ENCODE assay signal across 8 cellular contexts in genomic region chr2:216081487-216082387, GRCh38. TPM values are rescaled to one million over a fixed set of nuclear protein-coding genes. Genes with fewer than 3 reads are reported as not detected.
A peak's percentile ranks its signal among the peaks of the same experiment; 100 is the strongest.
DNase-seq lines count a peak whose midpoint lies in the region; ATAC-seq, FAIRE-seq and TF ChIP-seq lines count a peak whose summit lies in the region.

TSS of gene PECR (minus strand) at chr2:216081809. CDS start at chr2:216081741, 68 bp downstream.
TSS of gene TMEM169 (plus strand) at chr2:216081919. CDS start at chr2:216095964, 14,045 bp downstream.

- H3K4me3 Mint-ChIP-seq in activated naive CD4-positive, alpha-beta T cell treated with anti-CD3 and anti-CD28 coated beads, Interleukin-2, amount 50 U/mL, for 24 hours: peak within 1 kb of the TSS; percentile 98
- H3K4me3 Mint-ChIP-seq in osteocyte (ENCODE audit: unreplicated experiment): peak within 1 kb of the TSS; percentile 82

- H3K27ac Mint-ChIP-seq in activated naive CD4-positive, alpha-beta T cell treated with anti-CD3 and anti-CD28 coated beads, Interleukin-2, amount 50 U/mL, for 24 hours: peak within 1 kb of the TSS; percentile 91
- H3K27ac Mint-ChIP-seq in osteocyte (ENCODE audit: unreplicated experiment): peak within 1 kb of the TSS; percentile 82

- TF ChIP-seq CTCF in osteocyte (IDR thresholded peaks at IDR 0.05) (no peak), thoracic aorta (IDR thresholded peaks at IDR 0.05) (no peak)

- H3K4me1 ChIP-seq in thoracic aorta (ENCODE audit: control insufficient read depth in 1 of 2, low read depth in 2 of 2): peaks cover 5 to 7% of the 10 kb centered on the region in 2 donors

- no peaks in the 10 kb centered on the region for H3K36me3 ChIP-seq in thoracic aorta

- no peaks in the 10 kb centered on the region for H3K27me3 ChIP-seq in thoracic aorta (replicated peaks; ENCODE audit: insufficient read depth)

- no peaks in the 10 kb centered on the region for H3K27me3 Mint-ChIP-seq in activated naive CD4-positive, alpha-beta T cell treated with anti-CD3 and anti-CD28 coated beads, Interleukin-2, amount 50 U/mL, for 24 hours
- no peaks in the 10 kb centered on the region for H3K27me3 Mint-ChIP-seq in osteocyte (ENCODE audit: unreplicated experiment)

- peak; percentile 76; the same call in 1 of the 2 replicates for TF ChIP-seq POLR2A in H54 (IDR thresholded peaks at IDR 0.05; ENCODE audit: low read depth, low read length)

- H3K4me3 ChIP-seq in thoracic aorta: peak within 1 kb of the TSS; percentile 81

- FAIRE-seq in H54 (lab: Jason Lieb, UNC): no peak

- H3K4me1 Mint-ChIP-seq in activated naive CD4-positive, alpha-beta T cell treated with anti-CD3 and anti-CD28 coated beads, Interleukin-2, amount 50 U/mL, for 24 hours: peaks cover 73% of the 10 kb centered on the region
- peaks cover 37% of the 10 kb centered on the region for H3K4me1 Mint-ChIP-seq in osteocyte (ENCODE audit: unreplicated experiment)

- no peaks in the 10 kb centered on the region for H3K36me3 Mint-ChIP-seq in activated naive CD4-positive, alpha-beta T cell treated with anti-CD3 and anti-CD28 coated beads, Interleukin-2, amount 50 U/mL, for 24 hours
- H3K36me3 Mint-ChIP-seq in osteocyte (ENCODE audit: unreplicated experiment): no peaks in the 10 kb centered on the region

- H3K9me3 ChIP-seq in thoracic aorta: no peaks in the 10 kb centered on the region

- H3K9me3 Mint-ChIP-seq in activated naive CD4-positive, alpha-beta T cell treated with anti-CD3 and anti-CD28 coated beads, Interleukin-2, amount 50 U/mL, for 24 hours: no peaks in the 10 kb centered on the region
- no peaks in the 10 kb centered on the region for H3K9me3 Mint-ChIP-seq in osteocyte (ENCODE audit: unreplicated experiment)

- no peak within 1 kb of the TSS for H3K27ac ChIP-seq in thoracic aorta

- intact Hi-C loops in head of caudate nucleus (cut with DNase I): loop anchor here (2.0 kb wide), 1 partner anchor 27 kb away; the partner anchor contains the start of gene XRCC5

- peak; percentile 91 for DNase-seq in G401 (ENCODE audit: low spot score)
- DNase-seq in H54 (ENCODE audit: insufficient read length, low spot score): peak; percentile 80
- peak; percentile 59 for DNase-seq in M059J (ENCODE audit: low read depth)
- DNase-seq in SK-N-DZ (ENCODE audit: low spot score): peak; percentile 85
- peak; percentile 73 to 94 (median 88) for DNase-seq in head of caudate nucleus
- DNase-seq in osteocyte (ENCODE audit: extremely low spot score, unreplicated experiment): peak; percentile 89
- DNase-seq in thoracic aorta (ENCODE audit: low spot score): peak; percentile 30

- ATAC-seq in thoracic aorta (ENCODE audit: insufficient number of reproducible peaks, low FRiP score, low read depth): peak; percentile 59

- in situ Hi-C loops in G401 (cut with HindIII; ENCODE audit: low sequenced_read_pairs): no loop called here

RNA-seq across cellular contexts. Expression of gene PECR, which starts in this region (rescaled TPM):
- total RNA-seq in G401 (2014; rRNA removed; shearing (Covaris generic)): 10.3 and 11.2 TPM in 2 replicates
- 9.0 and 11.5 TPM in 2 replicates for total RNA-seq in M059J (2014; rRNA removed; shearing (Covaris generic))
- 25.1 and 39.7 TPM in 2 replicates for polyA plus RNA-seq in SK-N-DZ (2014; cell fraction: cytosol; rRNA removed)
- 29.7 and 33.0 TPM in 2 replicates for polyA plus RNA-seq in SK-N-DZ (2014; cell fraction: nucleus; rRNA removed)
- total RNA-seq in osteocyte: 6.6 and 9.0 TPM in 2 replicates
- total RNA-seq in thoracic aorta: 1 to 10 TPM; 2.8 to 7.3 TPM

RNA-seq across cellular contexts. Expression of gene TMEM169, which starts in this region (rescaled TPM):
- 0.12 and 0.37 TPM in 2 replicates for total RNA-seq in G401 (2014; rRNA removed; shearing (Covaris generic))
- total RNA-seq in M059J (2014; rRNA removed; shearing (Covaris generic)): 1.3 TPM in 1 of 2 replicates, not detected in the other
- polyA plus RNA-seq in SK-N-DZ (2014; cell fraction: cytosol; rRNA removed): 28.3 and 32.8 TPM in 2 replicates
- polyA plus RNA-seq in SK-N-DZ (2014; cell fraction: nucleus; rRNA removed): 11.1 and 16.1 TPM in 2 replicates
- 1.5 and 2.3 TPM in 2 replicates for total RNA-seq in osteocyte
- total RNA-seq in thoracic aorta: not detected

Comparison
In these comparisons a context has a peak if more than half of its experiments do, and no peak if none do; other contexts are left out.
1. DNase-seq: peak in every context shown above with its lines; median percentile 91 in G401; 89 in osteocyte; 88 in head of caudate nucleus; 85 in SK-N-DZ; 80 in H54; 59 in M059J; 30 in thoracic aorta.